ENCODE assay signal across 1 cellular context in genomic region chr16:31072540-31073072, GRCh38.
TF ChIP-seq lines count a peak whose summit lies in the region.

No MANE protein-coding gene starts in this region.

TF ChIP-seq in GM23338, 12 proteins besides CTCF, POLR2A, EP300 and RAD21 (continued from another document):
- TF ChIP-seq ZNF462 (CRISPR knock-in tag; IDR thresholded peaks at IDR 0.05): no peak
